ENCODE assay signal across 12 cellular contexts in the genomic region with DNA sequence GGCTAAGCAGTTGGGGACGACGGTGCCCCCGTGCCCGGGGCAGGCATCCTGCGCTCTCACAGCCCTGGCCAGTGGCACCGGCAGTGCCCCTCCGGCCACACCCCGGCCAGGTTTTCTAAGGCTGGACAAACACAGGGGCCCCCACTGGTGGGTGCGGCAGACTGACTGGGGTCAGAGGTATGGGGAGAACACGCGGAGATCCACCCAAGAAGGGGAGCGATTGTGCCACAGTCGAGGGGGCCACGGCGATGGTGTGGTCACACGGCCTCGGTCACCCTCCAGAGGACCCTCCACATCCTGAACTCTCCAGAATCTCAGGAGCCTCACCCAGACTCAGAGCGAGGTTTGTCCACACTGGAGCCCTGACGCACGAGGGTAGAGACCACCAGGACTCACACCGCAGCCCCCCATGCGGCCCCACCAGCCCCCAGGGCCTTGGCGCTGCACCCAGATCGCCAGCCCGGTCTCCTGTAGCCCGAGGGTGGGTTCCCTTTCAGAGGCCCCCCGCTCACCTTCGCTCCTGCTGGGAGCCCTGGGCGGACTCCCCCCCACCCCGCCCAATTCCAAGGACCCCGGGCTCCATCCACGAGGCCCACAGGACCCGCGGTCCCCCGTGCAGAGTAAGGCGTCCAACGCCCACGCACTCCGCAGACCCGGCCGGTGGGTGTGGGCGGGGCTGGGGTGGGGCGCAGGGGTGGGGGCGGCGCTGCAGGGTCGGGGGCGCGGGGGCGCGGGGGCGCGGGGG. TPM values are rescaled to one million over a fixed set of nuclear protein-coding genes. Genes with fewer than 3 reads are reported as not detected.
DNase-seq lines count a peak whose midpoint lies in the region; ATAC-seq, FAIRE-seq and TF ChIP-seq lines count a peak whose summit lies in the region.
"Had no signal": no experiment of that assay in that cellular context is flagged by ENCODE, and none has a peak within 500 bp of the region (broad histone marks: within the 10 kb centered on the region; RNA-seq: fewer than 3 reads in every experiment).

No MANE protein-coding gene starts in this region.

- no peak for DNase-seq in GM12878 (ENCODE audit: low read depth, low spot score)
- DNase-seq in natural killer cell, result no peak
- no peak for DNase-seq in NK-92 treated with Interleukin-12 subunit alpha and Interleukin-12 subunit beta, amount 100 ng/mL, for 24 hours (lab: John Stamatoyannopoulos, UW)
- no peak for DNase-seq in HUDEP-2 (lab: John Stamatoyannopoulos, UW; ENCODE audit: unreplicated experiment in 76 of 76)
- no peak for DNase-seq in NCI-H446 (lab: John Stamatoyannopoulos, UW)
- DNase-seq: NCI-H1436 treated with DMSO at 0.1 percent for 48 hours had no signal

- H3K79me2 ChIP-seq in GM12878 (ENCODE audit: control insufficient read depth, insufficient read depth, low read length), result no peaks in the 10 kb centered on the region

- H3K27ac Mint-ChIP-seq in natural killer cell, result peak overlapping the region; percentile 92

- TF ChIP-seq CTCF in GM12878 (IDR thresholded peaks at IDR 0.05 in 2 of 3, conservative IDR thresholded peaks at IDR 0.05 in 1 of 3; ENCODE audit: control insufficient read depth in 2 of 3, extremely low read depth in 1 of 3, insufficient read depth in 1 of 3, low read depth in 3 of 3, low read length in 3 of 3) (no peak), natural killer cell (IDR thresholded peaks at IDR 0.05) (no peak)

- TF ChIP-seq POLR2A in GM12878 (IDR thresholded peaks at IDR 0.05; ENCODE audit: low read depth, low read length), result no peak

- RAD21 ChIA-PET in GM12878 (lab: Charles Lee; ENCODE audit: unreplicated experiment), result interaction anchor here (0.7 to 1.2 kb wide), 5 partner anchors 16 to 141 kb away, joined by 3 to 16 read pairs (median 5); partner anchors contain the start of gene ING5

- H3K9ac ChIP-seq in BLaER1 (peak overlapping the region; percentile 48; the same call in 1 of the 2 replicates), GM12878 (ENCODE audit: control insufficient read depth, insufficient read depth, low read length) (peak overlapping the region; percentile 44)

- POLR2A ChIA-PET in GM12878 (lab: Charles Lee), result interaction anchor here (0.6 to 1.8 kb wide), 5 partner anchors 16 to 225 kb away, joined by 3 to 26 read pairs (median 3); partner anchors contain the start of gene PDCD1

- peak overlapping the region; percentile 92 for H3K4me2 ChIP-seq in BLaER1
- H3K4me2 ChIP-seq in GM12878 (ENCODE audit: control insufficient read depth, insufficient read depth), result peak overlapping the region; percentile 96

- peaks cover 61% of the 10 kb centered on the region for H3K4me1 ChIP-seq in BLaER1
- H3K4me1 ChIP-seq in GM12878 (ENCODE audit: control insufficient read depth, insufficient read depth, low read length), result peaks cover 23% of the 10 kb centered on the region

- H3K4me3 Mint-ChIP-seq in natural killer cell, result peak overlapping the region; percentile 93

- H3K9me3 ChIP-seq in BLaER1 (no peaks in the 10 kb centered on the region), GM12878 (replicated peaks; ENCODE audit: control insufficient read depth, insufficient read depth, low read length) (no peaks in the 10 kb centered on the region)

- peaks cover 46 to 47% of the 10 kb centered on the region in 2 donors for H3K4me1 Mint-ChIP-seq in natural killer cell

- no peaks in the 10 kb centered on the region for H3K9me3 Mint-ChIP-seq in natural killer cell

- no peak for TF ChIP-seq EP300 in GM12878 (IDR thresholded peaks at IDR 0.05; ENCODE audit: borderline replicate concordance in 1 of 2, control insufficient read depth in 1 of 2, low read depth in 2 of 2, low read length in 2 of 2)

- no peaks in the 10 kb centered on the region for H3K36me3 Mint-ChIP-seq in natural killer cell

- 52% methylated on average over 27 of the region's 52 CpGs for WGBS in GM12878 (ENCODE audit: insufficient coverage, insufficient replicate concordance, low lambda C conversion rate, missing lambda C conversion rate)

- in situ Hi-C loops in GM12878 (cut with MboI), result no loop called here

- intact Hi-C loops in GM12878 (cut with micrococcal nuclease; ENCODE audit: unreplicated experiment), result loop anchor here (5.0 to 10.0 kb wide), 2 partner anchors 41 to 109 kb away; partner anchors contain the start of gene D2HGDH
- intact Hi-C loops in natural killer cell (cut with micrococcal nuclease), result loop anchor here (2.0 kb wide), 2 partner anchors 25 to 81 kb away; partner anchors contain the start of gene RTP5

- no peak for FAIRE-seq in GM12878 (lab: Jason Lieb, UNC)

- peaks cover 14 to 19% of the 10 kb centered on the region in 2 donors for H3K27me3 Mint-ChIP-seq in natural killer cell (ENCODE audit: low read depth in 2 of 2)

- H3K27me3 ChIP-seq in BLaER1, result no peaks in the 10 kb centered on the region
- no peaks in the 10 kb centered on the region; a peak in 1 of 4 replicates for H3K27me3 ChIP-seq in GM12878 (replicated peaks in 1 of 2; ENCODE audit: control insufficient read depth in 2 of 2, insufficient read depth in 2 of 2, low read length in 1 of 2)

- no peak for TF ChIP-seq RAD21 in GM12878 (IDR thresholded peaks at IDR 0.05; ENCODE audit: insufficient read depth, low read depth, low read length)

- H2AFZ ChIP-seq in GM12878 (ENCODE audit: control insufficient read depth, low read depth, low read length), result peak overlapping the region; percentile 89; the same call in 1 of the 2 replicates

- H3K27ac ChIP-seq in BLaER1 (peak overlapping the region; percentile 55), GM12878 (ENCODE audit: control insufficient read depth, insufficient read depth) (peak overlapping the region; percentile 58; the same call in 1 of the 2 replicates)
- H3K27ac ChIP-seq: GM23248 had no signal

- BruUV-seq in GM12878 (replicated peaks; lab: Mats Ljungman, UMichigan), result TSS peak; percentile 88

- ATAC-seq in GM21723 (IDR thresholded peaks at IDR 0.05; ENCODE audit: unreplicated experiment), result peak; percentile 4
- peak; percentile 12 for ATAC-seq in GM12878
- ATAC-seq in natural killer cell, result peak; percentile 2 to 9 (median 3)
- no peak for ATAC-seq in GM21619 (IDR thresholded peaks at IDR 0.05; ENCODE audit: unreplicated experiment)

- SMC1A ChIA-PET in GM12878 (lab: Charles Lee; ENCODE audit: uncharacterized antibody, unreplicated experiment), result interaction anchor here (0.7 to 1.0 kb wide), 2 partner anchors 25 to 80 kb away, joined by 3 to 5 read pairs; no protein-coding TSS in a partner anchor

- CTCF ChIA-PET in GM12878 (lab: Yijun Ruan, JAX), result no interaction called here

- H3K4me3 ChIP-seq in BLaER1, result peak overlapping the region; percentile 45
- H3K4me3 ChIP-seq in GM12878, result peak overlapping the region; percentile 43; the same call in 1 of the 2 replicates

- H4K20me1 ChIP-seq in BLaER1 (no peaks in the 10 kb centered on the region), GM12878 (ENCODE audit: control insufficient read depth, insufficient read depth) (no peaks in the 10 kb centered on the region)

- H3K36me3 ChIP-seq in BLaER1 (no peaks in the 10 kb centered on the region), GM12878 (ENCODE audit: control insufficient read depth in 2 of 2, insufficient read depth in 2 of 2, low read length in 1 of 2) (no peaks in the 10 kb centered on the region)

RNA-seq across cellular contexts. Expression of gene PDCD1, which starts 15.2 kb away (rescaled TPM):
- 10.1 and 11.8 TPM in 2 replicates for total RNA-seq in GM12878 (2013; cell fraction: nucleolus; rRNA removed)
- 3.7 and 3.9 TPM in 2 replicates for total RNA-seq in GM12878 (2014; rRNA removed)
- 1.1 and 1.5 TPM in 2 replicates for total RNA-seq in GM12878 (2014; rRNA removed; fragmentation: Illumina TruSeq; extraction: Trizol)
- total RNA-seq in GM12878 (2021), result 3.6 and 4.0 TPM in 2 replicates
- 1.2 TPM for polyA plus RNA-seq in GM12878 (2011; ENCODE audit: low read depth)
- polyA plus RNA-seq in GM12878 (2011; rRNA removed), result 3.8 and 6.4 TPM in 2 replicates
- polyA plus RNA-seq in GM12878 (2011; cell fraction: cytosol; rRNA removed), result 11.9 and 20.2 TPM in 2 replicates
- polyA plus RNA-seq in GM12878 (2011; cell fraction: nucleus; rRNA removed), result 23.7 and 25.2 TPM in 2 replicates
- 5.5 and 7.3 TPM in 2 replicates for polyA plus RNA-seq in GM12878 (2012)
- 0.62 TPM in 1 of 2 replicates, not detected in the other for polyA plus RNA-seq in GM12878 (2014; fragmentation: Illumina TruSeq; extraction: Trizol)
- not detected for polyA plus RNA-seq in GM12878 (2014; fragmentation: Nextera tagmentation; extraction: Ambion mirVana)
- 4.2 and 4.6 TPM in 2 replicates for polyA plus RNA-seq in GM12878 (2014; rRNA removed)
- polyA plus RNA-seq in GM12878 (2016; fragmentation: Nextera tagmentation; extraction: Ambion mirVana), result 1 to 10 TPM; 1.4 to 1.9 TPM
- polyA minus RNA-seq in GM12878 (2011; rRNA and poly(A)+ RNA removed), result 2.3 and 12.1 TPM in 2 replicates
- polyA minus RNA-seq in GM12878 (2011; cell fraction: cytosol; rRNA and poly(A)+ RNA removed), result 5.8 and 7.2 TPM in 2 replicates
- 3.0 and 4.2 TPM in 2 replicates for polyA minus RNA-seq in GM12878 (2011; cell fraction: nucleus; rRNA and poly(A)+ RNA removed)
- total RNA-seq in natural killer cell, result under 1 TPM in 1 of 3 donors, not detected in 2; 0.45 TPM
- total RNA-seq: GM23248 had no signal
- polyA plus RNA-seq: GM23248, neural cell had no signal

RNA-seq across cellular contexts. Expression of gene RTP5, which starts 26.0 kb away (rescaled TPM):
- total RNA-seq in GM12878 (2013; cell fraction: nucleolus; rRNA removed), result not detected in 2 replicates
- total RNA-seq in GM12878 (2014; rRNA removed) (not detected in 2 replicates), GM12878 (2014; rRNA removed; fragmentation: Illumina TruSeq; extraction: Trizol) (not detected in 2 replicates), GM12878 (2021) (not detected in 2 replicates), natural killer cell (1 to 10 TPM in 1 of 3 donors, under 1 TPM in 2; 0.47 to 1.7 (median 0.68) TPM)
- not detected for polyA plus RNA-seq in GM12878 (2011; ENCODE audit: low read depth)
- polyA plus RNA-seq in GM12878 (2011; rRNA removed) (not detected in 2 replicates), GM12878 (2014; fragmentation: Illumina TruSeq; extraction: Trizol) (not detected in 2 replicates), GM12878 (2014; fragmentation: Nextera tagmentation; extraction: Ambion mirVana) (not detected), GM12878 (2014; rRNA removed) (0.05 TPM in 1 of 2 replicates, not detected in the other), GM12878 (2016; fragmentation: Nextera tagmentation; extraction: Ambion mirVana) (not detected)
- not detected in 2 replicates for polyA plus RNA-seq in GM12878 (2011; cell fraction: cytosol; rRNA removed)
- polyA plus RNA-seq in GM12878 (2011; cell fraction: nucleus; rRNA removed), result 0.07 and 0.09 TPM in 2 replicates
- 0.15 and 0.17 TPM in 2 replicates for polyA plus RNA-seq in GM12878 (2012)
- polyA minus RNA-seq in GM12878 (2011; rRNA and poly(A)+ RNA removed), result not detected in 2 replicates
- polyA minus RNA-seq in GM12878 (2011; cell fraction: cytosol; rRNA and poly(A)+ RNA removed), result not detected in 2 replicates
- not detected in 2 replicates for polyA minus RNA-seq in GM12878 (2011; cell fraction: nucleus; rRNA and poly(A)+ RNA removed)
- total RNA-seq: epithelial cell of proximal tubule, GM23248 had no signal
- polyA plus RNA-seq: GM23248 had no signal

RNA-seq across cellular contexts. Expression of gene NEU4, which starts 34.5 kb away (rescaled TPM):
- 1.1 and 1.3 TPM in 2 replicates for total RNA-seq in GM12878 (2013; cell fraction: nucleolus; rRNA removed)
- 0.05 and 0.06 TPM in 2 replicates for total RNA-seq in GM12878 (2014; rRNA removed)
- total RNA-seq in GM12878 (2014; rRNA removed; fragmentation: Illumina TruSeq; extraction: Trizol), result 0.05 TPM in 1 of 2 replicates, not detected in the other
- total RNA-seq in GM12878 (2021), result 0.28 and 0.98 TPM in 2 replicates
- polyA plus RNA-seq in GM12878 (2011; ENCODE audit: low read depth), result not detected
- polyA plus RNA-seq in GM12878 (2011; rRNA removed), result not detected in 2 replicates
- 0.06 and 0.12 TPM in 2 replicates for polyA plus RNA-seq in GM12878 (2011; cell fraction: cytosol; rRNA removed)
- polyA plus RNA-seq in GM12878 (2011; cell fraction: nucleus; rRNA removed), result 0.24 and 0.32 TPM in 2 replicates
- 0.31 and 0.56 TPM in 2 replicates for polyA plus RNA-seq in GM12878 (2012)
- polyA plus RNA-seq in GM12878 (2014; fragmentation: Illumina TruSeq; extraction: Trizol), result 0.01 TPM in 1 of 2 replicates, not detected in the other
- not detected for polyA plus RNA-seq in GM12878 (2014; fragmentation: Nextera tagmentation; extraction: Ambion mirVana)
- polyA plus RNA-seq in GM12878 (2014; rRNA removed), result 0.08 and 0.14 TPM in 2 replicates
- polyA plus RNA-seq in GM12878 (2016; fragmentation: Nextera tagmentation; extraction: Ambion mirVana), result under 1 TPM in 1 of 2 experiments, not detected in 1; 0.23 TPM
- polyA minus RNA-seq in GM12878 (2011; rRNA and poly(A)+ RNA removed), result 0.05 TPM in 1 of 2 replicates, not detected in the other
- polyA minus RNA-seq in GM12878 (2011; cell fraction: cytosol; rRNA and poly(A)+ RNA removed), result not detected in 2 replicates
- 0.86 TPM in 1 of 2 replicates, not detected in the other for polyA minus RNA-seq in GM12878 (2011; cell fraction: nucleus; rRNA and poly(A)+ RNA removed)
- 1 to 10 TPM in 2 of 3 donors, under 1 TPM in 1; 0.39 to 6.6 (median 2.2) TPM for total RNA-seq in natural killer cell
- total RNA-seq: epithelial cell of proximal tubule, GM23248 had no signal
- polyA plus RNA-seq: GM23248, neural cell had no signal
